Comparison of ENCODE assay signal across 12 cellular contexts in genomic region chr2:196136151-196136550, GRCh38.
"Had no signal": no experiment of that assay in that cellular context is flagged by ENCODE, and none has a peak within 500 bp of the region (broad histone marks: within the 10 kb centered on the region; RNA-seq: fewer than 3 reads in every experiment).

No MANE protein-coding gene starts in this region.

- H3K27me3 Mint-ChIP-seq: activated B cell treated with CpG ODN at 0.5 μM for 24 hours; activated CD4-positive, alpha-beta T cell treated with anti-CD3 and anti-CD28 coated beads, Interleukin-2, amount 10 ng/mL, durations not matched to agents 24 days and 14 days had no signal

- H3K27me3 ChIP-seq: colonic mucosa, gastroesophageal sphincter, spleen had no signal

- H3K4me1 ChIP-seq: colonic mucosa, gastroesophageal sphincter had no signal

- H3K27ac Mint-ChIP-seq: activated B cell treated with CpG ODN at 0.5 μM for 24 hours had no signal

- FAIRE-seq: kidney had no signal

- ATAC-seq: gastroesophageal sphincter, right cardiac atrium had no signal

- H3K27ac ChIP-seq: colonic mucosa, gastroesophageal sphincter had no signal

- H3K4me3 ChIP-seq: colonic mucosa, gastroesophageal sphincter, spleen had no signal

- H3K9me3 Mint-ChIP-seq: activated CD4-positive, alpha-beta T cell treated with anti-CD3 and anti-CD28 coated beads, Interleukin-2, amount 10 ng/mL, durations not matched to agents 24 days and 14 days had no signal

- DNase-seq: activated B cell treated with CpG ODN at 0.5 μM for 24 hours; activated CD4-positive, alpha-beta T cell treated with anti-CD3 and anti-CD28 coated beads, Interleukin-2, amount 10 ng/mL, durations not matched to agents 24 days and 14 days; activated effector memory CD4-positive, alpha-beta T cell treated with anti-CD3 and anti-CD28 coated beads, Interleukin-2, amount 50 U/mL, for 16 hours; caudate nucleus; colonic mucosa; effector CD8-positive, alpha-beta T cell; kidney; right cardiac atrium; spleen; stimulated activated naive CD4-positive, alpha-beta T cell treated with Interleukin-2 at 50 U/mL for 16 hours; trophoblast cell had no signal

- H3K36me3 ChIP-seq: colonic mucosa had no signal

- H3K4me3 Mint-ChIP-seq: activated B cell treated with CpG ODN at 0.5 μM for 24 hours; activated CD4-positive, alpha-beta T cell treated with anti-CD3 and anti-CD28 coated beads, Interleukin-2, amount 10 ng/mL, durations not matched to agents 24 days and 14 days had no signal
